ENCODE assay signal across 1 cellular context in genomic region chr2:230326453-230327417, GRCh38.
TF ChIP-seq lines count a peak whose summit lies in the region.

SP140L (plus strand) TSS chr2:230327193; CDS start chr2:230327270, 77 bp downstream.

TF ChIP-seq in GM23338, 12 proteins besides CTCF, POLR2A, EP300 and RAD21 (continued from another document):
- TF ChIP-seq ZNF462 (CRISPR knock-in tag; IDR thresholded peaks at IDR 0.05) (no peak), NANOG (IDR thresholded peaks at IDR 0.05; ENCODE audit: borderline replicate concordance) (no peak), EZH2 (IDR thresholded peaks at IDR 0.05; ENCODE audit: low read depth, unreplicated experiment) (no peak), STAT1 (IDR thresholded peaks at IDR 0.05; ENCODE audit: unreplicated experiment) (no peak), JUNB (IDR thresholded peaks at IDR 0.05; ENCODE audit: unreplicated experiment) (no peak), ETS1 (IDR thresholded peaks at IDR 0.05) (no peak), ZNF114 (CRISPR knock-in tag; IDR thresholded peaks at IDR 0.05) (no peak), POLR2AphosphoS5 (IDR thresholded peaks at IDR 0.05; ENCODE audit: low read depth) (no peak), CREB1 (CRISPR knock-in tag; IDR thresholded peaks at IDR 0.05; ENCODE audit: low read depth) (no peak)
